8 cellular contexts compared by ENCODE assay signal in the genomic region with DNA sequence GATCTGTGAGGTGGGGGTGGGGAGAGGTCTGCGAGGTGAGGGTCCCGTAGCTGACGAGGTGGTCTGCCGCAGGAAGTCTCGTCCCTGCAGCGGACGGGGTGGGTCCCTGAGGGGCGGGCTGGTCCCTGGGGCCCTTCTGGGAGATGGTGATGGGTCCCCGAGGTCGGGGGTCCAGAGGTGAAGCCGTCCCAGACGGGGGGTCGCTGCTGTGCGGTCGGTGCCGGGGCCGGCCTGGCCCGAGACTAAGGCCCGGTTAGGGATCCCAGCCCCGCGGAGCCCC. TPM values are rescaled to one million over a fixed set of nuclear protein-coding genes. Genes with fewer than 3 reads are reported as not detected.
DNase-seq lines count a peak whose midpoint lies in the region; TF ChIP-seq lines count a peak whose summit lies in the region.

No MANE protein-coding gene starts in this region.

- peak overlapping the region; percentile 63 for H2BK5ac ChIP-seq in neuronal stem cell (ENCODE audit: low read length)

- H3K4me2 ChIP-seq in neuronal stem cell (ENCODE audit: insufficient read depth, low read length, poor library complexity, severe bottlenecking): peak overlapping the region; percentile 92

- peaks cover 13% of the 10 kb centered on the region for H3K79me1 ChIP-seq in neuronal stem cell (ENCODE audit: low read depth, low read length)

- H3K9ac ChIP-seq in neuronal stem cell (ENCODE audit: low read depth, low read length, poor library complexity): peak overlapping the region; percentile 97

- TF ChIP-seq CTCF in GM12865 (IDR thresholded peaks at IDR 0.05; ENCODE audit: insufficient read depth, low read depth, low read length, missing control alignments): no peak

- H3K27ac ChIP-seq in effector memory CD4-positive, alpha-beta T cell (ENCODE audit: insufficient read depth, low read length, poor library complexity, severe bottlenecking): peak overlapping the region; percentile 87
- no peak overlapping the region for H3K27ac ChIP-seq in neuronal stem cell (replicated peaks; ENCODE audit: low read length)

- TF ChIP-seq EP300 in Ishikawa (IDR thresholded peaks at IDR 0.05; ENCODE audit: borderline replicate concordance): no peak

- no CpG with 5 or more reads among the region's 21 CpGs for WGBS in neuronal stem cell (ENCODE audit: extremely low coverage in 2 of 2, insufficient read length in 2 of 2, insufficient replicate concordance in 1 of 2), 2 donors

- H4K91ac ChIP-seq in neuronal stem cell (ENCODE audit: low read depth, low read length, poor library complexity): no peak overlapping the region

- peaks cover 34% of the 10 kb centered on the region for H3K4me1 ChIP-seq in effector memory CD4-positive, alpha-beta T cell (ENCODE audit: control insufficient read depth, insufficient read depth, low read length, poor library complexity, severe bottlenecking)
- peaks cover 10 to 16% of the 10 kb centered on the region in 2 donors for H3K4me1 ChIP-seq in neuronal stem cell (ENCODE audit: control insufficient read depth in 2 of 2, insufficient read depth in 1 of 2, low read depth in 1 of 2, low read length in 2 of 2)

- H2BK12ac ChIP-seq in neuronal stem cell (ENCODE audit: low read length): no peak overlapping the region

- H2AK5ac ChIP-seq in neuronal stem cell (ENCODE audit: low read depth, low read length): peak overlapping the region; percentile 19

- H2AFZ ChIP-seq in neuronal stem cell (ENCODE audit: low read length): peak overlapping the region; percentile 87

- H3K4me3 ChIP-seq in GM12865 (ENCODE audit: low read depth, low read length): peak overlapping the region; percentile 60
- peak overlapping the region; percentile 93 for H3K4me3 ChIP-seq in effector memory CD4-positive, alpha-beta T cell (ENCODE audit: insufficient read depth, low read depth, low read length, poor library complexity, severe bottlenecking)
- peak overlapping the region; percentile 83 to 98 for H3K4me3 ChIP-seq in neuronal stem cell (ENCODE audit: low read length in 2 of 2)

- no peak for TF ChIP-seq RAD21 in Ishikawa (IDR thresholded peaks at IDR 0.05; ENCODE audit: low read depth)

- H3K4ac ChIP-seq in neuronal stem cell (ENCODE audit: low read length): no peak overlapping the region

- peak overlapping the region; percentile 59 for H2BK15ac ChIP-seq in neuronal stem cell (ENCODE audit: low read length)

- H4K8ac ChIP-seq in neuronal stem cell (ENCODE audit: low read depth, low read length): no peak overlapping the region

- no peak overlapping the region for H2BK120ac ChIP-seq in neuronal stem cell (ENCODE audit: low read depth, low read length)

- peaks cover 5% of the 10 kb centered on the region for H3K36me3 ChIP-seq in effector memory CD4-positive, alpha-beta T cell (ENCODE audit: control insufficient read depth, insufficient read depth, low read length)
- no peaks in the 10 kb centered on the region for H3K36me3 ChIP-seq in neuronal stem cell (replicated peaks in 1 of 2; ENCODE audit: control insufficient read depth in 2 of 2, insufficient read depth in 2 of 2, low read length in 2 of 2)

- H3K18ac ChIP-seq in neuronal stem cell (ENCODE audit: low read length): peak overlapping the region; percentile 96

- no peaks in the 10 kb centered on the region for H3K9me3 ChIP-seq in effector memory CD4-positive, alpha-beta T cell (ENCODE audit: control insufficient read depth, low read length)
- no peaks in the 10 kb centered on the region for H3K9me3 ChIP-seq in neuronal stem cell (replicated peaks in 1 of 2; ENCODE audit: control insufficient read depth in 2 of 2, insufficient read depth in 1 of 2, low read depth in 1 of 2, low read length in 2 of 2)

- H3K27me3 ChIP-seq in effector memory CD4-positive, alpha-beta T cell (replicated peaks; ENCODE audit: control insufficient read depth, insufficient read depth, low read length, poor library complexity, severe bottlenecking): no peaks in the 10 kb centered on the region
- H3K27me3 ChIP-seq in neuronal stem cell (ENCODE audit: control insufficient read depth in 3 of 3, insufficient read depth in 3 of 3, low read depth in 1 of 3, low read length in 3 of 3): no peaks in the 10 kb centered on the region

- peak overlapping the region; percentile 91 for H3K14ac ChIP-seq in neuronal stem cell (ENCODE audit: low read length)

- H3K23ac ChIP-seq in neuronal stem cell (ENCODE audit: low read depth, low read length, poor library complexity): peak overlapping the region; percentile 77

- DNase-seq in GM12865 (ENCODE audit: low read depth): no peak
- no peak for DNase-seq in effector memory CD4-positive, alpha-beta T cell
- no peak for DNase-seq in neuronal stem cell (ENCODE audit: low spot score)
- DNase-seq in cerebellar cortex (ENCODE audit: low spot score): no peak
- DNase-seq in NCI-H187 (lab: John Stamatoyannopoulos, UW): no peak
- DNase-seq in NCI-H2227 treated with DMSO at 0.1 percent for 48 hours (lab: John Stamatoyannopoulos, UW): no peak
- DNase-seq in activated effector memory CD4-positive, alpha-beta T cell treated with Interleukin-2 at 50 U/mL for 16 hours: no peak

TF ChIP-seq in Ishikawa, 13 proteins besides CTCF, POLR2A, EP300 and RAD21:
- TF ChIP-seq, protein P1, sequence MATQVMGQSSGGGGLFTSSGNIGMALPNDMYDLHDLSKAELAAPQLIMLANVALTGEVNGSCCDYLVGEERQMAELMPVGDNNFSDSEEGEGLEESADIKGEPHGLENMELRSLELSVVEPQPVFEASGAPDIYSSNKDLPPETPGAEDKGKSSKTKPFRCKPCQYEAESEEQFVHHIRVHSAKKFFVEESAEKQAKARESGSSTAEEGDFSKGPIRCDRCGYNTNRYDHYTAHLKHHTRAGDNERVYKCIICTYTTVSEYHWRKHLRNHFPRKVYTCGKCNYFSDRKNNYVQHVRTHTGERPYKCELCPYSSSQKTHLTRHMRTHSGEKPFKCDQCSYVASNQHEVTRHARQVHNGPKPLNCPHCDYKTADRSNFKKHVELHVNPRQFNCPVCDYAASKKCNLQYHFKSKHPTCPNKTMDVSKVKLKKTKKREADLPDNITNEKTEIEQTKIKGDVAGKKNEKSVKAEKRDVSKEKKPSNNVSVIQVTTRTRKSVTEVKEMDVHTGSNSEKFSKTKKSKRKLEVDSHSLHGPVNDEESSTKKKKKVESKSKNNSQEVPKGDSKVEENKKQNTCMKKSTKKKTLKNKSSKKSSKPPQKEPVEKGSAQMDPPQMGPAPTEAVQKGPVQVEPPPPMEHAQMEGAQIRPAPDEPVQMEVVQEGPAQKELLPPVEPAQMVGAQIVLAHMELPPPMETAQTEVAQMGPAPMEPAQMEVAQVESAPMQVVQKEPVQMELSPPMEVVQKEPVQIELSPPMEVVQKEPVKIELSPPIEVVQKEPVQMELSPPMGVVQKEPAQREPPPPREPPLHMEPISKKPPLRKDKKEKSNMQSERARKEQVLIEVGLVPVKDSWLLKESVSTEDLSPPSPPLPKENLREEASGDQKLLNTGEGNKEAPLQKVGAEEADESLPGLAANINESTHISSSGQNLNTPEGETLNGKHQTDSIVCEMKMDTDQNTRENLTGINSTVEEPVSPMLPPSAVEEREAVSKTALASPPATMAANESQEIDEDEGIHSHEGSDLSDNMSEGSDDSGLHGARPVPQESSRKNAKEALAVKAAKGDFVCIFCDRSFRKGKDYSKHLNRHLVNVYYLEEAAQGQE (IDR thresholded peaks at IDR 0.05; ENCODE audit: low read depth): no peak
- TF ChIP-seq ZBTB7A (IDR thresholded peaks at IDR 0.05; ENCODE audit: low read depth) (peak; percentile 90), CEBPB (IDR thresholded peaks at IDR 0.05) (no peak)

RNA-seq across cellular contexts. Expression of a gene that starts 0.4 kb away (rescaled TPM):
- 29.0 TPM for polyA plus RNA-seq in neuronal stem cell (2013, experiment 1 of 2)
- polyA plus RNA-seq in neuronal stem cell (2013, experiment 2 of 2): 29.6 TPM

RNA-seq across cellular contexts. Expression of a gene that starts 26.6 kb away (rescaled TPM):
- not detected for polyA plus RNA-seq in neuronal stem cell (2013, experiment 1 of 2)
- polyA plus RNA-seq in neuronal stem cell (2013, experiment 2 of 2): not detected

RNA-seq across cellular contexts. Expression of a gene that starts 27.9 kb away (rescaled TPM):
- polyA plus RNA-seq in neuronal stem cell (2013, experiment 1 of 2): not detected
- not detected for polyA plus RNA-seq in neuronal stem cell (2013, experiment 2 of 2)

RNA-seq across cellular contexts. Expression of a gene that starts 37.0 kb away (rescaled TPM):
- 4.2 TPM for polyA plus RNA-seq in neuronal stem cell (2013, experiment 1 of 2)
- 4.0 TPM for polyA plus RNA-seq in neuronal stem cell (2013, experiment 2 of 2)
